In genomic region chr9:16118090-16118489, GRCh38 we compare ENCODE assay signal across 9 cellular contexts.
"Had no signal": no experiment of that assay in that cellular context is flagged by ENCODE, and none has a peak within 500 bp of the region (broad histone marks: within the 10 kb centered on the region; RNA-seq: fewer than 3 reads in every experiment).

No MANE protein-coding gene starts in this region.

- FAIRE-seq: H1, HepG2, K562 had no signal

- DNase-seq: H7, HFFc6 had no signal

- H3K9me3 ChIP-seq: HAP-1 had no signal

- H3K4me3 Mint-ChIP-seq: GM23338, HFFc6 had no signal

- H2AFZ ChIP-seq: GM23338 had no signal

- H3K4me1 ChIP-seq: HAP-1 had no signal

- H3K4me3 ChIP-seq: GM23338, HAP-1, K562 had no signal

- ATAC-seq: GM23338, HCT116, HepG2, K562 had no signal

- H3K4me2 ChIP-seq: GM23338 had no signal

- H3K27ac Mint-ChIP-seq: GM23338, HFFc6 had no signal

- H3K36me3 ChIP-seq: HAP-1 had no signal

- H3K9me3 Mint-ChIP-seq: GM23338, HFFc6 had no signal

- H3K27ac ChIP-seq: HL-60 had no signal
